ENCODE assay signal across 19 cellular contexts in the genomic region with DNA sequence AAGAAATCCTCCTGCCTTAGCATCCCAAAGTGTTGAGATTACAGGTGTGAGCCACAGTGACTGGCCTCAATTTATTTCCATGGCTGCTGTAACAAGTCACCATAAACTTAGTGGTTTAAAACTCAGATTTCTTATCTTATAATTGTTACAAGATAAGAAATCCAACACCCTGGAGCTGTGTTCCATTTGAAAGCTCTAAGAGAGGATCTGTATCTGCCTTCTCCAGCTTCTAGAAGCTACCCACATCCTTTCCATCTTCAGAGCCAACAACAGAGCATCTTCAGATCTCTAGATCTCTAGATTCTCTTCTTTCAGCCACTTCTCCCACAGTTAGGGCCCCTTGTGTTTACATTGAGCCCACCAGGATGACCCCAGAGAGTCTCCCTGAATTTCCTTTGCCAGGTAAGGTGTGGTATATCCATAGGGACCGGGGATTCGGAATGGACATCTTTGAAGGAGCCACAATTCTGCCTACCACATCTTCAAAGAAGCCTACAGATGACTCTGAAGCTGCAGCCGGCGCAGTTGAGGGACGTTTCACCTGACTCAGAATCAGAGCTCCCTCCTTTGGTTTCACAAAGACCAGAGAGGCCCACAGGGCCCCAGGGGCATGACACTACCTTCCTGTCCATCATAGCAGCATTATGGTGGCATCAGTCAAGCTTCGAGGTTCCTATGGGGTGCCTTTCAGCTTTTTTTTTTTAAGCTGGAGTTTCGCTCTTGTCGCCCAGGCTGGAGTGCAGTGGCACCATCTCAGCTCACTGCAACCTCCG.
DNase-seq lines count a peak whose midpoint lies in the region; ATAC-seq and TF ChIP-seq lines count a peak whose summit lies in the region.
"Had no signal": no experiment of that assay in that cellular context is flagged by ENCODE, and none has a peak within 500 bp of the region (broad histone marks: within the 10 kb centered on the region; RNA-seq: fewer than 3 reads in every experiment).

No MANE protein-coding gene starts in this region.

- no peak overlapping the region for H3K4me3 ChIP-seq in Jurkat, Clone E6-1 (ENCODE audit: low read length)
- H3K4me3 ChIP-seq in Karpas-422 (ENCODE audit: low read length): no peak overlapping the region
- H3K4me3 ChIP-seq: BLaER1 treated with 17β-estradiol and CSF1 and Interleukin-3, amounts not matched to agents 10 nM and 100 nM had no signal

- DNase-seq in activated T-cell treated with anti-CD3 and anti-CD28 coated beads, Interleukin-2, amount 50 U/mL, for 72 hours: peak; percentile 40 to 66
- DNase-seq in activated T-cell treated with anti-CD3 and anti-CD28 coated beads, Interleukin-2, amount 50 U/mL, for 24 hours: no peak
- DNase-seq in Jurkat, Clone E6-1 (ENCODE audit: low read depth, low spot score): peak; percentile 40
- peak; percentile 40 for DNase-seq in osteocyte (ENCODE audit: extremely low spot score, unreplicated experiment)
- no peak for DNase-seq in Karpas-422
- DNase-seq: Calu3; CD8-positive, alpha-beta T cell; EL; KG1; NCI-H187; NCI-H2107; NCI-H510A treated with DMSO at 0.1 percent for 48 hours; NCI-H82; OCI-M1; SIG-M5 had no signal

- H3K36me3 Mint-ChIP-seq in activated T-cell treated with anti-CD3 and anti-CD28 coated beads, Interleukin-2, amount 50 U/mL, for 72 hours (ENCODE audit: insufficient read depth in 2 of 2): no peaks in the 10 kb centered on the region
- H3K36me3 Mint-ChIP-seq in activated T-cell treated with anti-CD3 and anti-CD28 coated beads, Interleukin-2, amount 50 U/mL, for 24 hours (ENCODE audit: low read depth): no peaks in the 10 kb centered on the region
- H3K36me3 Mint-ChIP-seq in activated T-helper 17 cell treated with anti-CD3 and anti-CD28 coated beads, Interleukin-2, amount 50 U/mL, for 72 hours (ENCODE audit: low read depth): no peaks in the 10 kb centered on the region
- no peaks in the 10 kb centered on the region for H3K36me3 Mint-ChIP-seq in osteocyte (ENCODE audit: unreplicated experiment)
- H3K36me3 Mint-ChIP-seq: CD8-positive, alpha-beta T cell had no signal

- ATAC-seq in activated T-cell treated with anti-CD3 and anti-CD28 coated beads, Interleukin-2, amount 50 U/mL, for 72 hours (replicated peaks in 1 of 2): peak; percentile 95 to 97
- ATAC-seq in activated T-helper 17 cell treated with anti-CD3 and anti-CD28 coated beads, Interleukin-2, amount 50 U/mL, for 72 hours (replicated peaks): peak; percentile 44
- ATAC-seq in HG03378 (IDR thresholded peaks at IDR 0.05; ENCODE audit: unreplicated experiment) (no peak), GM21447 (IDR thresholded peaks at IDR 0.05; ENCODE audit: unreplicated experiment) (no peak)
- ATAC-seq: CD8-positive, alpha-beta T cell had no signal

- H3K4me1 Mint-ChIP-seq in activated T-cell treated with anti-CD3 and anti-CD28 coated beads, Interleukin-2, amount 50 U/mL, for 72 hours (ENCODE audit: low read depth): peaks cover 13% of the 10 kb centered on the region
- peaks cover 2% of the 10 kb centered on the region for H3K4me1 Mint-ChIP-seq in activated T-cell treated with anti-CD3 and anti-CD28 coated beads, Interleukin-2, amount 50 U/mL, for 24 hours (ENCODE audit: low read depth)
- no peaks in the 10 kb centered on the region for H3K4me1 Mint-ChIP-seq in activated T-helper 17 cell treated with anti-CD3 and anti-CD28 coated beads, Interleukin-2, amount 50 U/mL, for 72 hours
- H3K4me1 Mint-ChIP-seq in osteocyte (ENCODE audit: unreplicated experiment): no peaks in the 10 kb centered on the region

- H3K4me2 ChIP-seq in Karpas-422 (ENCODE audit: low read depth, low read length, poor library complexity, severe bottlenecking): no peak overlapping the region
- H3K4me2 ChIP-seq: BLaER1 treated with 17β-estradiol and CSF1 and Interleukin-3, amounts not matched to agents 10 nM and 100 nM had no signal

- H3K27ac ChIP-seq in Karpas-422 (ENCODE audit: low read length): no peak overlapping the region
- H3K27ac ChIP-seq: BLaER1 treated with 17β-estradiol and CSF1 and Interleukin-3, amounts not matched to agents 10 nM and 100 nM had no signal

- peak overlapping the region in 1 of 2 donors; percentile 49 for H3K4me3 Mint-ChIP-seq in activated T-cell treated with anti-CD3 and anti-CD28 coated beads, Interleukin-2, amount 50 U/mL, for 72 hours
- no peak overlapping the region for H3K4me3 Mint-ChIP-seq in activated T-cell treated with anti-CD3 and anti-CD28 coated beads, Interleukin-2, amount 50 U/mL, for 24 hours
- no peak overlapping the region for H3K4me3 Mint-ChIP-seq in activated T-helper 17 cell treated with anti-CD3 and anti-CD28 coated beads, Interleukin-2, amount 50 U/mL, for 72 hours
- no peak overlapping the region for H3K4me3 Mint-ChIP-seq in osteocyte (ENCODE audit: unreplicated experiment)
- H3K4me3 Mint-ChIP-seq: CD8-positive, alpha-beta T cell had no signal

- no peaks in the 10 kb centered on the region for H3K9me2 ChIP-seq in Karpas-422 (replicated peaks; ENCODE audit: insufficient read depth, low read length)

- H3K27ac Mint-ChIP-seq in activated T-cell treated with anti-CD3 and anti-CD28 coated beads, Interleukin-2, amount 50 U/mL, for 72 hours: no peak overlapping the region
- no peak overlapping the region for H3K27ac Mint-ChIP-seq in activated T-cell treated with anti-CD3 and anti-CD28 coated beads, Interleukin-2, amount 50 U/mL, for 24 hours
- no peak overlapping the region for H3K27ac Mint-ChIP-seq in activated T-helper 17 cell treated with anti-CD3 and anti-CD28 coated beads, Interleukin-2, amount 50 U/mL, for 72 hours
- H3K27ac Mint-ChIP-seq in osteocyte (ENCODE audit: unreplicated experiment): no peak overlapping the region
- H3K27ac Mint-ChIP-seq: CD8-positive, alpha-beta T cell had no signal

- no peaks in the 10 kb centered on the region for H3K9me3 ChIP-seq in Karpas-422 (ENCODE audit: low read length)
- H3K9me3 ChIP-seq: BLaER1 treated with 17β-estradiol and CSF1 and Interleukin-3, amounts not matched to agents 10 nM and 100 nM had no signal

- H3K79me2 ChIP-seq in Karpas-422 (ENCODE audit: low read length): no peaks in the 10 kb centered on the region

- H4K20me1 ChIP-seq in Karpas-422 (ENCODE audit: insufficient read depth, low read depth, low read length): no peaks in the 10 kb centered on the region
- H4K20me1 ChIP-seq: BLaER1 treated with 17β-estradiol and CSF1 and Interleukin-3, amounts not matched to agents 10 nM and 100 nM had no signal

- no peak overlapping the region for H3K9ac ChIP-seq in Karpas-422 (ENCODE audit: low read length)
- H3K9ac ChIP-seq: BLaER1 treated with 17β-estradiol and CSF1 and Interleukin-3, amounts not matched to agents 10 nM and 100 nM had no signal

- TF ChIP-seq CTCF in osteocyte (IDR thresholded peaks at IDR 0.05): no peak

- no peak overlapping the region for H2AFZ ChIP-seq in Karpas-422 (ENCODE audit: low read length)

- no peaks in the 10 kb centered on the region for H3K9me3 Mint-ChIP-seq in activated T-cell treated with anti-CD3 and anti-CD28 coated beads, Interleukin-2, amount 50 U/mL, for 72 hours
- no peaks in the 10 kb centered on the region for H3K9me3 Mint-ChIP-seq in activated T-cell treated with anti-CD3 and anti-CD28 coated beads, Interleukin-2, amount 50 U/mL, for 24 hours
- no peaks in the 10 kb centered on the region for H3K9me3 Mint-ChIP-seq in activated T-helper 17 cell treated with anti-CD3 and anti-CD28 coated beads, Interleukin-2, amount 50 U/mL, for 72 hours
- no peaks in the 10 kb centered on the region for H3K9me3 Mint-ChIP-seq in osteocyte (ENCODE audit: unreplicated experiment)
- H3K9me3 Mint-ChIP-seq: CD8-positive, alpha-beta T cell had no signal

- no peaks in the 10 kb centered on the region for H3K27me3 Mint-ChIP-seq in activated T-cell treated with anti-CD3 and anti-CD28 coated beads, Interleukin-2, amount 50 U/mL, for 72 hours (ENCODE audit: low read depth)
- peaks cover 12% of the 10 kb centered on the region for H3K27me3 Mint-ChIP-seq in activated T-cell treated with anti-CD3 and anti-CD28 coated beads, Interleukin-2, amount 50 U/mL, for 24 hours
- H3K27me3 Mint-ChIP-seq in activated T-helper 17 cell treated with anti-CD3 and anti-CD28 coated beads, Interleukin-2, amount 50 U/mL, for 72 hours: peaks cover 10% of the 10 kb centered on the region
- peaks cover 37% of the 10 kb centered on the region for H3K27me3 Mint-ChIP-seq in osteocyte (ENCODE audit: unreplicated experiment)

- no peaks in the 10 kb centered on the region for H3K36me3 ChIP-seq in Karpas-422 (ENCODE audit: insufficient read depth, low read length)
- H3K36me3 ChIP-seq: BLaER1 treated with 17β-estradiol and CSF1 and Interleukin-3, amounts not matched to agents 10 nM and 100 nM had no signal

- H3K4me1 ChIP-seq in Karpas-422 (ENCODE audit: low read length): no peaks in the 10 kb centered on the region
- H3K4me1 ChIP-seq: BLaER1 treated with 17β-estradiol and CSF1 and Interleukin-3, amounts not matched to agents 10 nM and 100 nM had no signal

- no peaks in the 10 kb centered on the region for H3K27me3 ChIP-seq in Karpas-422 (ENCODE audit: low read length)
- H3K27me3 ChIP-seq: BLaER1 treated with 17β-estradiol and CSF1 and Interleukin-3, amounts not matched to agents 10 nM and 100 nM had no signal

Comparison
In these comparisons a context has a peak if more than half of its experiments do, and no peak if none do; other contexts are left out.
1. DNase-seq: peak in activated T-cell treated with anti-CD3 and anti-CD28 coated beads, Interleukin-2, amount 50 U/mL, for 72 hours (2 of 2), Jurkat, Clone E6-1 (single experiment) and osteocyte (single experiment); none in activated T-cell treated with anti-CD3 and anti-CD28 coated beads, Interleukin-2, amount 50 U/mL, for 24 hours (single experiment) and Karpas-422 (single experiment).
2. ATAC-seq: peak in activated T-cell treated with anti-CD3 and anti-CD28 coated beads, Interleukin-2, amount 50 U/mL, for 72 hours (2 of 2) and activated T-helper 17 cell treated with anti-CD3 and anti-CD28 coated beads, Interleukin-2, amount 50 U/mL, for 72 hours (single experiment); none in HG03378 (single experiment) and GM21447 (single experiment).